1 cellular context compared by ENCODE assay signal in the genomic region with DNA sequence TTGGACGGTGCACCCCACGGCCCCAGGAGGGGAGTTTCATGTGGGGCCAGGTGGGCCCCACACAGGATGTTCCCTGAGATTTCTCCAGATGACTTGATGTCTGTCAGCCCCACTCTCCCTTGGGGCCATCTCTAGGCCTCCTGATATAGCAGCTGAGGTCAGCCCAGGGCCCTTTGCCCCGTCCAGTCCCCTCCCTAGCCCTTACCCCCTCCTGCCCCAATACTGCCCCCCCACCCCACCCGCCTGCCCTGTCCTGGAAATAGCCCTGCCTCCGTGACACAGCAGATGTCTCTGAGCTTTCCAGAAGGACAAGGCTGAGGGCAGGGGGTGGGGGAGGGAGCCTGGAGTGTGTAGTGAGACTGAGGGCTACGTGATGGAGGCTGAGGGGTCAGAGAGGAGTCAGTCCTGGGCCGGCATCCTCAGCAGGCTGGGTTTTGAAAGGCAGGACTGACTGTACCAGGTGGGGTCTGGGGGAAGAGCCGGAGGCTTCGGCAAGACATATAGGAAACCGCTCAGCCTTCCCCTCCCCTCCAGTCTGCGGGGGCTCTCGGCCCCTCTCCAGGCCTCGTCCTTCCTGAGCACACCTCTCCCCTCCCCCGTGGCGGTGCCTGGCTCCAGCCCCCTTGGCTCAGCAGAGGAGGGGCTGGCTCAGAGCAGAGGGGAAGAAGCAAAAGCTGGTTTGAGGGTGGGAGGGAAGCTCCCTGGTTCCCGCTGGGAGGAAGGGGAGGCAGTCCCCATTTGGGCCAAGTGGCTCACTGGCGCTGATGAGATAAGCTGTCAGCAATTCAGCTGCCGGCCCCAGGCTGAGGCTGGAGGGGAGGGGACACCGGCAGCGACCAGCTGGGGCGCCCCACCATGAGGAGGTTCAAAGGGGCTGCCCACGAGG.
TF ChIP-seq lines count a peak whose summit lies in the region.

No MANE protein-coding gene starts in this region.

TF ChIP-seq in K562, 482 proteins besides CTCF, POLR2A, EP300 and RAD21 (continues in another document):
- TF ChIP-seq SIN3A (IDR thresholded peaks at IDR 0.05; ENCODE audit: borderline replicate concordance in 2 of 2, control insufficient read depth in 1 of 2, low read depth in 2 of 2, low read length in 2 of 2) (peak; percentile 81 to 91; a peak in 1 of 4 replicates), BCOR (IDR thresholded peaks at IDR 0.05) (no peak), COPS2 (conservative IDR thresholded peaks at IDR 0.05) (no peak), NCOA1 (IDR thresholded peaks at IDR 0.05; ENCODE audit: low read depth) (peak; percentile 19; the same call in 1 of the 2 replicates), RBM22 (IDR thresholded peaks at IDR 0.05; ENCODE audit: low read depth, low read length, poor library complexity, severe bottlenecking) (peak; percentile 17), MLLT1 (IDR thresholded peaks at IDR 0.05) (peak; percentile 59 to 61; a peak in 3 of 4 replicates), CTCFL (IDR thresholded peaks at IDR 0.05; ENCODE audit: borderline replicate concordance, insufficient read depth, low read depth, low read length, poor library complexity, severe bottlenecking) (peak; percentile 35), SNIP1 (IDR thresholded peaks at IDR 0.05; ENCODE audit: low read depth) (0 out of 2 replicates have a peak, but pooled peaks have one; percentile 24), HDAC2 (IDR thresholded peaks at IDR 0.05) (peak; percentile 80), RNF2 (IDR thresholded peaks at IDR 0.05) (peak; percentile 73; the same call in 1 of the 2 replicates), ZFP1 (CRISPR knock-in tag; IDR thresholded peaks at IDR 0.05) (no peak; the same call in 1 of the 2 replicates), TCF3 (CRISPR knock-in tag; IDR thresholded peaks at IDR 0.05) (peak; percentile 72), BHLHE40 (IDR thresholded peaks at IDR 0.05; ENCODE audit: low read length) (peak; percentile 25), CHD7 (IDR thresholded peaks at IDR 0.05; ENCODE audit: low read depth, low read length) (no peak), EP400 (IDR thresholded peaks at IDR 0.05) (peak; percentile 65), CREB3L1 (IDR thresholded peaks at IDR 0.05; ENCODE audit: borderline replicate concordance, low read depth) (peak; percentile 58; the same call in 1 of the 2 replicates), SOX6 (IDR thresholded peaks at IDR 0.05) (peak; percentile 35; the same call in 1 of the 2 replicates), SMARCA4 (IDR thresholded peaks at IDR 0.05) (peak; percentile 77), WHSC1 (IDR thresholded peaks at IDR 0.05; ENCODE audit: low read length) (no peak), ARID1B (IDR thresholded peaks at IDR 0.05) (peak; percentile 87), ZBED1 (IDR thresholded peaks at IDR 0.05) (peak; percentile 79; the same call in 1 of the 2 replicates), SMARCB1 (IDR thresholded peaks at IDR 0.05; ENCODE audit: insufficient read length, low read depth) (peak; percentile 20), KDM5B (IDR thresholded peaks at IDR 0.05; ENCODE audit: insufficient replicate concordance, low read depth, low read length) (peak; percentile 38), CXXC5 (CRISPR knock-in tag; IDR thresholded peaks at IDR 0.05) (peak; percentile 74), RHOXF2B (CRISPR knock-in tag; conservative IDR thresholded peaks at IDR 0.05) (0 out of 2 replicates have a peak, but pooled peaks have one; percentile 10)
- TF ChIP-seq, protein P1, sequence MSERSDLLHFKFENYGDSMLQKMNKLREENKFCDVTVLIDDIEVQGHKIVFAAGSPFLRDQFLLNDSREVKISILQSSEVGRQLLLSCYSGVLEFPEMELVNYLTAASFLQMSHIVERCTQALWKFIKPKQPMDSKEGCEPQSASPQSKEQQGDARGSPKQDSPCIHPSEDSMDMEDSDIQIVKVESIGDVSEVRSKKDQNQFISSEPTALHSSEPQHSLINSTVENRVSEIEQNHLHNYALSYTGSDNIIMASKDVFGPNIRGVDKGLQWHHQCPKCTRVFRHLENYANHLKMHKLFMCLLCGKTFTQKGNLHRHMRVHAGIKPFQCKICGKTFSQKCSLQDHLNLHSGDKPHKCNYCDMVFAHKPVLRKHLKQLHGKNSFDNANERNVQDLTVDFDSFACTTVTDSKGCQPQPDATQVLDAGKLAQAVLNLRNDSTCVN (CRISPR knock-in tag; IDR thresholded peaks at IDR 0.05): peak; percentile 67; the same call in 1 of the 2 replicates
- TF ChIP-seq, protein P2, sequence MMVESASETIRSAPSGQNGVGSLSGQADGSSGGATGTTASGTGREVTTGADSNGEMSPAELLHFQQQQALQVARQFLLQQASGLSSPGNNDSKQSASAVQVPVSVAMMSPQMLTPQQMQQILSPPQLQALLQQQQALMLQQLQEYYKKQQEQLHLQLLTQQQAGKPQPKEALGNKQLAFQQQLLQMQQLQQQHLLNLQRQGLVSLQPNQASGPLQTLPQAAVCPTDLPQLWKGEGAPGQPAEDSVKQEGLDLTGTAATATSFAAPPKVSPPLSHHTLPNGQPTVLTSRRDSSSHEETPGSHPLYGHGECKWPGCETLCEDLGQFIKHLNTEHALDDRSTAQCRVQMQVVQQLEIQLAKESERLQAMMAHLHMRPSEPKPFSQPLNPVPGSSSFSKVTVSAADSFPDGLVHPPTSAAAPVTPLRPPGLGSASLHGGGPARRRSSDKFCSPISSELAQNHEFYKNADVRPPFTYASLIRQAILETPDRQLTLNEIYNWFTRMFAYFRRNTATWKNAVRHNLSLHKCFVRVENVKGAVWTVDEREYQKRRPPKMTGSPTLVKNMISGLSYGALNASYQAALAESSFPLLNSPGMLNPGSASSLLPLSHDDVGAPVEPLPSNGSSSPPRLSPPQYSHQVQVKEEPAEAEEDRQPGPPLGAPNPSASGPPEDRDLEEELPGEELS (CRISPR knock-in tag; IDR thresholded peaks at IDR 0.05; ENCODE audit: borderline replicate concordance): 0 out of 2 replicates have a peak, but pooled peaks have one; percentile 13
- TF ChIP-seq, protein P3, sequence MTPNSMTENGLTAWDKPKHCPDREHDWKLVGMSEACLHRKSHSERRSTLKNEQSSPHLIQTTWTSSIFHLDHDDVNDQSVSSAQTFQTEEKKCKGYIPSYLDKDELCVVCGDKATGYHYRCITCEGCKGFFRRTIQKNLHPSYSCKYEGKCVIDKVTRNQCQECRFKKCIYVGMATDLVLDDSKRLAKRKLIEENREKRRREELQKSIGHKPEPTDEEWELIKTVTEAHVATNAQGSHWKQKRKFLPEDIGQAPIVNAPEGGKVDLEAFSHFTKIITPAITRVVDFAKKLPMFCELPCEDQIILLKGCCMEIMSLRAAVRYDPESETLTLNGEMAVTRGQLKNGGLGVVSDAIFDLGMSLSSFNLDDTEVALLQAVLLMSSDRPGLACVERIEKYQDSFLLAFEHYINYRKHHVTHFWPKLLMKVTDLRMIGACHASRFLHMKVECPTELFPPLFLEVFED (CRISPR knock-in tag; conservative IDR thresholded peaks at IDR 0.05): peak; percentile 48; the same call in 1 of the 2 replicates
